In the genomic region with DNA sequence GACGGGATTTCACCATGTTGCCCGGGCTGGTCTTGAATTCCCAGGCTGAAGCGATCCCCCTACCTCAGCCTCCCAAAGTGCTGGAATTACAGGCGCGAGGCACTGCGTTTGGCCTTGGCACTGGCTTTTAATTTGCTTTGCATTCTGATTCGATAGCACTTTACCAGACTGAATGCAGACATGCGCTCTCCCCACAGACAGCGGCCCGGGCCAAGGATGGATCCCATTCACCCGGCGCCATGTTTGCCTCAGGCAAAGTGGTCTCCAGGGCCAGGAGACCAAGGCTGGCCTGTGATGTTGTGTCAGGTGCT, we compare ENCODE assay signal across 18 cellular contexts.
"Had no signal": no experiment of that assay in that cellular context is flagged by ENCODE, and none has a peak within 500 bp of the region (broad histone marks: within the 10 kb centered on the region; RNA-seq: fewer than 3 reads in every experiment).

No MANE protein-coding gene starts in this region.

- H3K27ac Mint-ChIP-seq: stimulated activated effector memory CD8-positive, alpha-beta T cell treated with anti-CD3 and anti-CD28 coated beads, Interleukin-12 subunit alpha, Interleukin-12 subunit beta, amount 100 ng/mL, for 72 hours had no signal

- H3K36me3 ChIP-seq: ovary, transverse colon had no signal

- H3K9me3 ChIP-seq: mucosa of descending colon, ovary, testis, transverse colon had no signal

- H3K27me3 Mint-ChIP-seq: naive thymus-derived CD8-positive, alpha-beta T cell; stimulated activated naive CD8-positive, alpha-beta T cell treated with anti-CD3 and anti-CD28 coated beads, Interleukin-15, Interleukin-2, amounts not matched to agents 100 ng/mL and 50 ng/mL, for 24 hours had no signal

- H3K27ac ChIP-seq: ovary had no signal

- H3K9me3 Mint-ChIP-seq: naive thymus-derived CD8-positive, alpha-beta T cell; stimulated activated effector memory CD8-positive, alpha-beta T cell treated with anti-CD3 and anti-CD28 coated beads, Interleukin-12 subunit alpha, Interleukin-12 subunit beta, amount 100 ng/mL, for 72 hours; stimulated activated naive CD8-positive, alpha-beta T cell treated with anti-CD3 and anti-CD28 coated beads, Interleukin-15, Interleukin-2, amounts not matched to agents 100 ng/mL and 50 ng/mL, for 24 hours had no signal

- H3K4me3 ChIP-seq: dorsolateral prefrontal cortex, mucosa of descending colon, ovary, testis, transverse colon had no signal

- ATAC-seq: esophagus mucosa; left colon; mucosa of descending colon; naive thymus-derived CD8-positive, alpha-beta T cell; right cardiac atrium; stimulated activated effector memory CD8-positive, alpha-beta T cell treated with anti-CD3 and anti-CD28 coated beads, Interleukin-12 subunit alpha, Interleukin-12 subunit beta, amount 100 ng/mL, for 72 hours had no signal

- H3K4me3 Mint-ChIP-seq: naive thymus-derived CD8-positive, alpha-beta T cell; stimulated activated effector memory CD8-positive, alpha-beta T cell treated with anti-CD3 and anti-CD28 coated beads, Interleukin-12 subunit alpha, Interleukin-12 subunit beta, amount 100 ng/mL, for 72 hours; stimulated activated naive CD8-positive, alpha-beta T cell treated with anti-CD3 and anti-CD28 coated beads, Interleukin-15, Interleukin-2, amounts not matched to agents 100 ng/mL and 50 ng/mL, for 24 hours had no signal

- H3K27me3 ChIP-seq: dorsolateral prefrontal cortex, ovary, testis, transverse colon had no signal

- DNase-seq: central memory CD4-positive, alpha-beta T cell; cortex of kidney; dorsolateral prefrontal cortex; effector memory CD4-positive, alpha-beta T cell; glutamatergic neuron; left colon; mammary epithelial cell; mucosa of descending colon; naive thymus-derived CD8-positive, alpha-beta T cell; ovary; right cardiac atrium; stimulated activated CD4-positive, alpha-beta T cell treated with anti-CD3 and anti-CD28 coated beads, Interleukin-4, amount 100 ng/mL, for 1 hour; stimulated activated CD8-positive, alpha-beta memory T cell treated with anti-CD3 and anti-CD28 coated beads, Interleukin-4, amount 100 ng/mL, for 48 hours; testis; transverse colon had no signal
